Comparison of ENCODE assay signal across 25 cellular contexts in the genomic region with DNA sequence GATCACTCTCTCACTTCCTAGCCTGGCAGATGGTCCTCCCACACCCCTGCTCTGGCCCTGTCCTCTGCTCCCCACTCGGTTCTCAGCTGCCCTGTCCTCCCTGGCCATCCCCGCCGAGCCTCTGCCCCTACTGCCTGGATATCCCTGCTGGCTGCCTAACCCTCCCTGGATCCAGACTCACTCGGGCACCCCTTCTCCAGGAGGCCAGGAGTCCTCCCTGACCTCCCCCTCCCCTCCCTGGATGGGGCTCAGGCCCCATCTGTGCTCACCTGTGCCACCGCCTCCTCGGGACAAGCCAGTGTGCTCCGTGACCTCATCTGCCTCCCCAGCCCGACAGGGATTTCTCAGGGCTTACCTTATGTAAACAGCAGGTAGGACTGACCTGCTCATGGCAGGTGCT.
"Had no signal": no experiment of that assay in that cellular context is flagged by ENCODE, and none has a peak within 500 bp of the region (broad histone marks: within the 10 kb centered on the region; RNA-seq: fewer than 3 reads in every experiment).

No MANE protein-coding gene starts in this region.

- DNase-seq: hypothalamus; immature natural killer cell; left ventricle myocardium inferior; mesendoderm; midbrain; mucosa of descending colon; naive thymus-derived CD4-positive, alpha-beta T cell; pancreas; posterior cingulate gyrus; retina; right cardiac atrium; sigmoid colon; small intestine; spleen; stimulated activated CD4-positive, alpha-beta T cell treated with anti-CD3 and anti-CD28 coated beads, Interleukin-1b, Interleukin-23, amount 100 ng/mL, for 48 hours; stimulated activated CD4-positive, alpha-beta T cell treated with anti-CD3 and anti-CD28 coated beads, Interleukin-2, amount 100 ng/mL, for 48 hours; stimulated activated CD4-positive, alpha-beta T cell treated with anti-CD3 and anti-CD28 coated beads, Interleukin-4, amount 100 ng/mL, for 4 hours; stimulated activated naive B cell treated with anti-CD40 and anti-IgM and Interleukin-4, amounts not matched to agents 10 μg/mL and 1 μg/mL and 100 μg/mL, for 72 hours; stimulated activated naive CD8-positive, alpha-beta T cell treated with anti-CD3 and anti-CD28 coated beads, Interleukin-15, Interleukin-2, amounts not matched to agents 100 U/mL and 50 U/mL, for 24 hours; stomach; testis; thyroid gland; transverse colon; upper lobe of left lung had no signal

- ATAC-seq: mucosa of descending colon; naive thymus-derived CD4-positive, alpha-beta T cell; natural killer cell treated with Interleukin-12 subunit alpha and Interleukin-12 subunit beta and Interleukin-15 and Interleukin-18, amount 100 ng/mL, for 72 hours; pancreas; right cardiac atrium; stimulated activated naive B cell treated with anti-CD40 and anti-IgM and Interleukin-4, amounts not matched to agents 10 μg/mL and 1 μg/mL and 100 μg/mL, for 72 hours; stimulated activated naive CD8-positive, alpha-beta T cell treated with anti-CD3 and anti-CD28 coated beads, Interleukin-15, Interleukin-2, amounts not matched to agents 100 U/mL and 50 U/mL, for 24 hours had no signal
